13 cellular contexts compared by ENCODE assay signal in the genomic region with DNA sequence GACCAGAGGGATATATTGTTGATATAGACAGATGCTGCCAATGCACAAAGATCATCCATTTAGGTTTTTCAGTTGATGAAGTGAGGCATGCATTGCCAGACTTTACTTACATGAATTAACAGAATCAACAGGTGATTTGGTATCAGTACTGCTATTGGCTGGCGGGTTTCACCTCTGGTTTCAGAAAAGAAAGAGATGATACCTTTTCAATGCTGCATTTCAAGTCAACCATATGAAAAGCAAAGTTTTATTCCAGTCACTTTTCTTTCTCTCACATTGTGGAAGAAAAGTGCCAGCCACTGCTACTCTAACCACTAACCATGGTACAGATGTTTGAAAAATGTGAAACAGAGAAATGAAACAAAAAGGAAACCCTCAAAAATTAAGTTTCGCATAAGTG.
DNase-seq lines count a peak whose midpoint lies in the region; ATAC-seq, FAIRE-seq and TF ChIP-seq lines count a peak whose summit lies in the region.
"Had no signal": no experiment of that assay in that cellular context is flagged by ENCODE, and none has a peak within 500 bp of the region (broad histone marks: within the 10 kb centered on the region; RNA-seq: fewer than 3 reads in every experiment).

No MANE protein-coding gene starts in this region.

- intact Hi-C loops in testis (cut with DNase I; ENCODE audit: low total_unique reads) = no loop called here

- no peak overlapping the region for H3K4me3 ChIP-seq in testis

- POLR2A ChIA-PET in GM10248 (lab: Yijun Ruan, JAX) = no interaction called here

- TF ChIP-seq POLR2A in testis (IDR thresholded peaks at IDR 0.05) = no peak

- FAIRE-seq in frontal cortex (lab: Jason Lieb, UNC) = no peak

- no peaks in the 10 kb centered on the region for H3K9me3 ChIP-seq in testis

- 97 to 98% methylated on average over 2 of the region's 2 CpGs for WGBS in testis, 2 donors

- H3K4me1 ChIP-seq in testis = no peaks in the 10 kb centered on the region

- no peaks in the 10 kb centered on the region for H3K36me3 ChIP-seq in testis (ENCODE audit: low read depth, missing control alignments)

- H3K27me3 ChIP-seq in testis = no peaks in the 10 kb centered on the region

- peak overlapping the region in 1 of 2 donors; percentile 20 for H3K27ac ChIP-seq in testis
- H3K27ac ChIP-seq: C4-2B had no signal

- DNase-seq in GM10248 (ENCODE audit: extremely low spot score) = peak; percentile 14
- DNase-seq in NCI-H1436 treated with DMSO at 0.1 percent for 48 hours (lab: John Stamatoyannopoulos, UW) = no peak
- no peak for DNase-seq in omental fat pad (ENCODE audit: low spot score)
- no peak for DNase-seq in testis
- DNase-seq in frontal cortex (ENCODE audit: low spot score in 2 of 2) = no peak
- DNase-seq: cerebellar nuclear complex, foreskin melanocyte, NCI-H82, right cardiac atrium had no signal

- ATAC-seq in GM18907 (IDR thresholded peaks at IDR 0.05; ENCODE audit: unreplicated experiment) (peak; percentile 89), GM21825 (IDR thresholded peaks at IDR 0.05; ENCODE audit: unreplicated experiment) (peak; percentile 88), HG03342 (IDR thresholded peaks at IDR 0.05; ENCODE audit: unreplicated experiment) (peak; percentile 85), omental fat pad (ENCODE audit: low FRiP score) (no peak)
- ATAC-seq: right cardiac atrium had no signal

- TF ChIP-seq CTCF in GM10248 (IDR thresholded peaks at IDR 0.05; ENCODE audit: control extremely low read depth, extremely low read depth, low read depth, missing control alignments) = no peak
- no peak for TF ChIP-seq CTCF in omental fat pad (IDR thresholded peaks at IDR 0.05)
- TF ChIP-seq CTCF in testis (IDR thresholded peaks at IDR 0.05) = no peak

- CTCF ChIA-PET in GM10248 (lab: Yijun Ruan, JAX) = no interaction called here
